In the genomic region with DNA sequence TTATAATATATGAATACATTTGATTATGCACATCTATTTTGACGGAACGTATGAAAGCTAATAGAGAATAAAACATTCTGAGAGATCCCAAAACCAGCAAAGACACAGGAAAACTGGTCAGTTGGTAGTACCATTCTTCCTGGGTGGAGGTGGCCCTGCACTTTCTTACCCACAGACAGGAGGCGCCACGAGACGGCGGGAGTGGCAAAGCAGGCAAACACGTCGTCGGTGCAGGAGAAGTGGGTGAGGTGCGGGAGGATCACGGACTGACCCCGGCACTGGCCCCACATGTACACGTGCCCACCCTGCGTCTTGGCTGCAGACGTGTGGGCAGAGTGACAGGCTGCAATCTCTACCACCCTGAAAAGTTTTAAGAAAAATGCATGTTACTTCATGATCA, we compare ENCODE assay signal across 1 cellular context.
TF ChIP-seq lines count a peak whose summit lies in the region.

No MANE protein-coding gene starts in this region.

TF ChIP-seq in GM23338, 12 proteins besides CTCF, POLR2A, EP300 and RAD21 (continued from another document):
- TF ChIP-seq, protein P1, sequence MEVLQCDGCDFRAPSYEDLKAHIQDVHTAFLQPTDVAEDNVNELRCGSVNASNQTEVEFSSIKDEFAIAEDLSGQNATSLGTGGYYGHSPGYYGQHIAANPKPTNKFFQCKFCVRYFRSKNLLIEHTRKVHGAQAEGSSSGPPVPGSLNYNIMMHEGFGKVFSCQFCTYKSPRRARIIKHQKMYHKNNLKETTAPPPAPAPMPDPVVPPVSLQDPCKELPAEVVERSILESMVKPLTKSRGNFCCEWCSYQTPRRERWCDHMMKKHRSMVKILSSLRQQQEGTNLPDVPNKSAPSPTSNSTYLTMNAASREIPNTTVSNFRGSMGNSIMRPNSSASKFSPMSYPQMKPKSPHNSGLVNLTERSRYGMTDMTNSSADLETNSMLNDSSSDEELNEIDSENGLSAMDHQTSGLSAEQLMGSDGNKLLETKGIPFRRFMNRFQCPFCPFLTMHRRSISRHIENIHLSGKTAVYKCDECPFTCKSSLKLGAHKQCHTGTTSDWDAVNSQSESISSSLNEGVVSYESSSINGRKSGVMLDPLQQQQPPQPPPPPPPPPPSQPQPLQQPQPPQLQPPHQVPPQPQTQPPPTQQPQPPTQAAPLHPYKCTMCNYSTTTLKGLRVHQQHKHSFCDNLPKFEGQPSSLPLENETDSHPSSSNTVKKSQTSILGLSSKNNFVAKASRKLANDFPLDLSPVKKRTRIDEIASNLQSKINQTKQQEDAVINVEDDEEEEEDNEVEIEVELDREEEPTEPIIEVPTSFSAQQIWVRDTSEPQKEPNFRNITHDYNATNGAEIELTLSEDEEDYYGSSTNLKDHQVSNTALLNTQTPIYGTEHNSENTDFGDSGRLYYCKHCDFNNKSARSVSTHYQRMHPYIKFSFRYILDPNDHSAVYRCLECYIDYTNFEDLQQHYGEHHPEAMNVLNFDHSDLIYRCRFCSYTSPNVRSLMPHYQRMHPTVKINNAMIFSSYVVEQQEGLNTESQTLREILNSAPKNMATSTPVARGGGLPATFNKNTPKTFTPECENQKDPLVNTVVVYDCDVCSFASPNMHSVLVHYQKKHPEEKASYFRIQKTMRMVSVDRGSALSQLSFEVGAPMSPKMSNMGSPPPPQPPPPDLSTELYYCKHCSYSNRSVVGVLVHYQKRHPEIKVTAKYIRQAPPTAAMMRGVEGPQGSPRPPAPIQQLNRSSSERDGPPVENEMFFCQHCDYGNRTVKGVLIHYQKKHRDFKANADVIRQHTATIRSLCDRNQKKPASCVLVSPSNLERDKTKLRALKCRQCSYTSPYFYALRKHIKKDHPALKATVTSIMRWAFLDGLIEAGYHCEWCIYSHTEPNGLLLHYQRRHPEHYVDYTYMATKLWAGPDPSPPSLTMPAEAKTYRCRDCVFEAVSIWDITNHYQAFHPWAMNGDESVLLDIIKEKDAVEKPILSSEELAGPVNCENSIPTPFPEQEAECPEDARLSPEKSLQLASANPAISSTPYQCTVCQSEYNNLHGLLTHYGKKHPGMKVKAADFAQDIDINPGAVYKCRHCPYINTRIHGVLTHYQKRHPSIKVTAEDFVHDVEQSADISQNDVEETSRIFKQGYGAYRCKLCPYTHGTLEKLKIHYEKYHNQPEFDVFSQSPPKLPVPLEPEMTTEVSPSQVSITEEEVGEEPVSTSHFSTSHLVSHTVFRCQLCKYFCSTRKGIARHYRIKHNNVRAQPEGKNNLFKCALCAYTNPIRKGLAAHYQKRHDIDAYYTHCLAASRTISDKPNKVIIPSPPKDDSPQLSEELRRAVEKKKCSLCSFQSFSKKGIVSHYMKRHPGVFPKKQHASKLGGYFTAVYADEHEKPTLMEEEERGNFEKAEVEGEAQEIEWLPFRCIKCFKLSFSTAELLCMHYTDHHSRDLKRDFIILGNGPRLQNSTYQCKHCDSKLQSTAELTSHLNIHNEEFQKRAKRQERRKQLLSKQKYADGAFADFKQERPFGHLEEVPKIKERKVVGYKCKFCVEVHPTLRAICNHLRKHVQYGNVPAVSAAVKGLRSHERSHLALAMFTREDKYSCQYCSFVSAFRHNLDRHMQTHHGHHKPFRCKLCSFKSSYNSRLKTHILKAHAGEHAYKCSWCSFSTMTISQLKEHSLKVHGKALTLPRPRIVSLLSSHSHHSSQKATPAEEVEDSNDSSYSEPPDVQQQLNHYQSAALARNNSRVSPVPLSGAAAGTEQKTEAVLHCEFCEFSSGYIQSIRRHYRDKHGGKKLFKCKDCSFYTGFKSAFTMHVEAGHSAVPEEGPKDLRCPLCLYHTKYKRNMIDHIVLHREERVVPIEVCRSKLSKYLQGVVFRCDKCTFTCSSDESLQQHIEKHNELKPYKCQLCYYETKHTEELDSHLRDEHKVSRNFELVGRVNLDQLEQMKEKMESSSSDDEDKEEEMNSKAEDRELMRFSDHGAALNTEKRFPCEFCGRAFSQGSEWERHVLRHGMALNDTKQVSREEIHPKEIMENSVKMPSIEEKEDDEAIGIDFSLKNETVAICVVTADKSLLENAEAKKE (CRISPR knock-in tag; IDR thresholded peaks at IDR 0.05), result no peak
- TF ChIP-seq EZH2 (IDR thresholded peaks at IDR 0.05; ENCODE audit: low read depth, unreplicated experiment) (no peak), STAT1 (IDR thresholded peaks at IDR 0.05; ENCODE audit: unreplicated experiment) (no peak), ETS1 (IDR thresholded peaks at IDR 0.05) (no peak), CREB1 (CRISPR knock-in tag; IDR thresholded peaks at IDR 0.05; ENCODE audit: low read depth) (no peak), ZNF114 (CRISPR knock-in tag; IDR thresholded peaks at IDR 0.05) (no peak), ZNF331 (CRISPR knock-in tag; IDR thresholded peaks at IDR 0.05; ENCODE audit: low read depth) (no peak)
